In genomic region chr2:159029936-159030335, GRCh38 we compare ENCODE assay signal across 14 cellular contexts.
DNase-seq lines count a peak whose midpoint lies in the region; ATAC-seq and TF ChIP-seq lines count a peak whose summit lies in the region.
"Had no signal": no experiment of that assay in that cellular context is flagged by ENCODE, and none has a peak within 500 bp of the region (broad histone marks: within the 10 kb centered on the region; RNA-seq: fewer than 3 reads in every experiment).

No MANE protein-coding gene starts in this region.

- DNase-seq in cardiac muscle cell (ENCODE audit: low read depth in 1 of 2, low spot score in 1 of 2) (no peak), left ventricle myocardium superior (no peak), mesothelial cell of epicardium (ENCODE audit: low spot score in 2 of 2, unreplicated experiment in 2 of 2) (no peak), upper lobe of left lung (no peak)
- no peak for DNase-seq in activated naive CD8-positive, alpha-beta T cell treated with anti-CD3 and anti-CD28 coated beads for 36 hours
- DNase-seq: activated effector memory CD4-positive, alpha-beta T cell treated with Interleukin-2 at 50 U/mL for 16 hours; CD4-positive, alpha-beta T cell; head of caudate nucleus; naive B cell; T-helper 2 cell had no signal

- H3K27ac Mint-ChIP-seq in mesothelial cell of epicardium, result peak overlapping the region; percentile 88
- no peak overlapping the region for H3K27ac Mint-ChIP-seq in activated naive CD8-positive, alpha-beta T cell treated with anti-CD3 and anti-CD28 coated beads for 36 hours
- H3K27ac Mint-ChIP-seq: CD4-positive, alpha-beta T cell; naive B cell had no signal

- H3K36me3 ChIP-seq in cardiac muscle cell, result no peaks in the 10 kb centered on the region
- no peaks in the 10 kb centered on the region for H3K36me3 ChIP-seq in upper lobe of left lung
- H3K36me3 ChIP-seq: suprapubic skin had no signal

- H3K4me3 ChIP-seq in cardiac muscle cell (no peak overlapping the region), upper lobe of left lung (no peak overlapping the region)
- H3K4me3 ChIP-seq: suprapubic skin had no signal

- intact Hi-C loops in left ventricle myocardium superior (cut with micrococcal nuclease), result no loop called here

- ATAC-seq in left ventricle myocardium superior (no peak), upper lobe of left lung (ENCODE audit: low FRiP score in 2 of 2) (no peak), GM18517 (IDR thresholded peaks at IDR 0.05; ENCODE audit: unreplicated experiment) (no peak), HG03097 (IDR thresholded peaks at IDR 0.05; ENCODE audit: low FRiP score, unreplicated experiment) (no peak)

- TF ChIP-seq CTCF in cardiac muscle cell (IDR thresholded peaks at IDR 0.05; ENCODE audit: low read depth, low read length), result no peak
- no peak for TF ChIP-seq CTCF in mesothelial cell of epicardium (IDR thresholded peaks at IDR 0.05; ENCODE audit: unreplicated experiment)
- TF ChIP-seq CTCF in upper lobe of left lung (IDR thresholded peaks at IDR 0.05), result no peak

- H3K27ac ChIP-seq in cardiac muscle cell (peak overlapping the region; percentile 92), cingulate gyrus (ENCODE audit: low read depth, low read length) (peak overlapping the region; percentile 33), upper lobe of left lung (peak overlapping the region in 3 of 4 donors; percentile 62 to 83 (median 72))

- no peaks in the 10 kb centered on the region for H3K27me3 Mint-ChIP-seq in mesothelial cell of epicardium (ENCODE audit: low read depth)
- H3K27me3 Mint-ChIP-seq in activated naive CD8-positive, alpha-beta T cell treated with anti-CD3 and anti-CD28 coated beads for 36 hours, result no peaks in the 10 kb centered on the region
- H3K27me3 Mint-ChIP-seq: CD4-positive, alpha-beta T cell; naive B cell had no signal

- H3K27me3 ChIP-seq in cardiac muscle cell (no peaks in the 10 kb centered on the region), upper lobe of left lung (no peaks in the 10 kb centered on the region)
- H3K27me3 ChIP-seq: suprapubic skin had no signal

- H3K4me1 ChIP-seq in cardiac muscle cell (ENCODE audit: low read depth) (peaks cover 50% of the 10 kb centered on the region), upper lobe of left lung (peaks cover 34 to 36% (median 35%) of the 10 kb centered on the region in 4 donors)

- WGBS in upper lobe of left lung, 2 donors, result 44 to 55% methylated on average over 2 of the region's 2 CpGs

- peaks cover 64% of the 10 kb centered on the region for H3K4me1 Mint-ChIP-seq in mesothelial cell of epicardium
- H3K4me1 Mint-ChIP-seq in activated naive CD8-positive, alpha-beta T cell treated with anti-CD3 and anti-CD28 coated beads for 36 hours, result no peaks in the 10 kb centered on the region
- H3K4me1 Mint-ChIP-seq: naive B cell had no signal

- H3K9me3 ChIP-seq in cardiac muscle cell (ENCODE audit: low read depth) (no peaks in the 10 kb centered on the region), upper lobe of left lung (no peaks in the 10 kb centered on the region)
- H3K9me3 ChIP-seq: suprapubic skin had no signal

- no peak for TF ChIP-seq EP300 in upper lobe of left lung (IDR thresholded peaks at IDR 0.05)

- TF ChIP-seq POLR2A in upper lobe of left lung (IDR thresholded peaks at IDR 0.05), result no peak

- peaks cover 11% of the 10 kb centered on the region for H3K36me3 Mint-ChIP-seq in mesothelial cell of epicardium
- H3K36me3 Mint-ChIP-seq in activated naive CD8-positive, alpha-beta T cell treated with anti-CD3 and anti-CD28 coated beads for 36 hours, result no peaks in the 10 kb centered on the region
- H3K36me3 Mint-ChIP-seq: naive B cell had no signal

- no peak overlapping the region for H3K4me3 Mint-ChIP-seq in mesothelial cell of epicardium
- no peak overlapping the region for H3K4me3 Mint-ChIP-seq in activated naive CD8-positive, alpha-beta T cell treated with anti-CD3 and anti-CD28 coated beads for 36 hours
- H3K4me3 Mint-ChIP-seq: CD4-positive, alpha-beta T cell; naive B cell had no signal

- no peaks in the 10 kb centered on the region for H3K9me3 Mint-ChIP-seq in mesothelial cell of epicardium
- H3K9me3 Mint-ChIP-seq in activated naive CD8-positive, alpha-beta T cell treated with anti-CD3 and anti-CD28 coated beads for 36 hours, result no peaks in the 10 kb centered on the region
- H3K9me3 Mint-ChIP-seq: CD4-positive, alpha-beta T cell; naive B cell had no signal

Comparison
In these comparisons a context has a peak if more than half of its experiments do, and no peak if none do; other contexts are left out.
1. H3K27ac ChIP-seq: peak in every context shown above with its lines; median percentile 92 in cardiac muscle cell; 72 in upper lobe of left lung; 33 in cingulate gyrus.